Comparison of ENCODE assay signal across 23 cellular contexts in genomic region chr16:86930663-86931062, GRCh38.
"Had no signal": no experiment of that assay in that cellular context is flagged by ENCODE, and none has a peak within 500 bp of the region (broad histone marks: within the 10 kb centered on the region; RNA-seq: fewer than 3 reads in every experiment).

No MANE protein-coding gene starts in this region.

- H3K4me1 ChIP-seq: foreskin keratinocyte had no signal

- H3K27ac ChIP-seq: foreskin keratinocyte, testis, transverse colon had no signal

- H3K4me3 ChIP-seq: spleen, testis, transverse colon had no signal

- DNase-seq: activated B cell treated with CpG ODN at 0.5 μM for 24 hours; activated CD4-positive, alpha-beta T cell treated with anti-CD3 and anti-CD28 coated beads for 36 hours; activated CD4-positive, alpha-beta T cell treated with anti-CD3 and anti-CD28 coated beads, Interleukin-2, amount 50 U/mL, for 4 hours; activated CD8-positive, alpha-beta memory T cell treated with anti-CD3 and anti-CD28 coated beads for 24 hours; activated gamma-delta T cell; activated naive CD4-positive, alpha-beta T cell treated with anti-CD3 and anti-CD28 coated beads, Interleukin-2, amount 50 U/mL, for 16 hours; amniotic stem cell; caudate nucleus; heart left ventricle; hypothalamus; immature natural killer cell; kidney; left colon; natural killer cell; spleen; stimulated activated naive CD4-positive, alpha-beta T cell treated with Interleukin-2 at 50 U/mL for 16 hours; T-helper 1 cell; testis; transverse colon had no signal

- H3K9me3 ChIP-seq: esophagus muscularis mucosa, heart left ventricle, testis, transverse colon had no signal

- H3K36me3 ChIP-seq: esophagus muscularis mucosa, heart left ventricle, spleen, transverse colon had no signal

- ATAC-seq: activated CD4-positive, alpha-beta T cell treated with anti-CD3 and anti-CD28 coated beads for 36 hours; foreskin keratinocyte; left colon; natural killer cell had no signal

- H3K27me3 ChIP-seq: foreskin keratinocyte, testis had no signal

- FAIRE-seq: kidney had no signal

- H3K9me3 Mint-ChIP-seq: activated B cell treated with CpG ODN at 0.5 μM for 24 hours; immature natural killer cell; natural killer cell; T-helper 2 cell treated with Interferon-gamma antibody and Interleukin-4, amounts not matched to agents 5 μg/mL and 100 μg/mL, for 36 hours had no signal

- H3K27ac Mint-ChIP-seq: activated B cell treated with CpG ODN at 0.5 μM for 24 hours; activated CD4-positive, alpha-beta T cell treated with anti-CD3 and anti-CD28 coated beads for 36 hours; immature natural killer cell; natural killer cell; progenitor cell of endocrine pancreas; T-helper 2 cell treated with Interferon-gamma antibody and Interleukin-4, amounts not matched to agents 5 μg/mL and 100 μg/mL, for 36 hours had no signal

- H3K4me1 Mint-ChIP-seq: activated CD4-positive, alpha-beta T cell treated with anti-CD3 and anti-CD28 coated beads for 36 hours had no signal

- H3K36me3 Mint-ChIP-seq: immature natural killer cell, natural killer cell had no signal

- H3K4me3 Mint-ChIP-seq: activated B cell treated with CpG ODN at 0.5 μM for 24 hours; activated CD4-positive, alpha-beta T cell treated with anti-CD3 and anti-CD28 coated beads for 36 hours; immature natural killer cell; natural killer cell; T-helper 2 cell treated with Interferon-gamma antibody and Interleukin-4, amounts not matched to agents 5 μg/mL and 100 μg/mL, for 36 hours had no signal
